23 cellular contexts compared by ENCODE assay signal in the genomic region with DNA sequence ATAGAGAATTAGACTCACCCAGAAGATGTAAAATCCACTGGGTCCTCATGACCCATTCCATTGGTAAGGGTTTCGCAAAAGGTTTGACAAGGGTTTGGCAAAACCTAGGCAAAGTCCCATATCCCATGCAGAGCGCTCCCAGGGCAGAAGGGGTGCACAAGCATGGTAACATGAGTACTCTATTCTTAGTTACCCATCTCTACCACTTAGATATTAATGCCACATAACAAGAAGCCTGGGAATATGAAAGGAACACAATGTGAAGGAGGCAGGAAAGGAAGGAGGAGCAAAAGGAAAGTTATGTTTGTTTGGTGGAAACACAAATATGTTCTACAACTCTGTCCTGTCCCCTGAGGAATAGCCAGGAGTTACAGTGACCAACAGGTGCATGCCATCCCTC.
DNase-seq lines count a peak whose midpoint lies in the region; ATAC-seq and TF ChIP-seq lines count a peak whose summit lies in the region.
"Had no signal": no experiment of that assay in that cellular context is flagged by ENCODE, and none has a peak within 500 bp of the region (broad histone marks: within the 10 kb centered on the region; RNA-seq: fewer than 3 reads in every experiment).

No MANE protein-coding gene starts in this region.

- no peak for DNase-seq in Right ventricle myocardium superior
- DNase-seq in Right ventricle myocardium inferior (ENCODE audit: missing footprints), result no peak
- no peak for DNase-seq in left ventricle myocardium superior
- no peak for DNase-seq in left ventricle myocardium inferior
- no peak for DNase-seq in left lung
- no peak for DNase-seq in cerebellar nuclear complex (lab: John Stamatoyannopoulos, UW)
- DNase-seq in G401 (ENCODE audit: low spot score), result no peak
- DNase-seq: 8988T; ACHN; BE2C; C1 segment of cervical spinal cord; CD4-positive, alpha-beta memory T cell; CD4-positive, CD25-positive, alpha-beta regulatory T cell; CD8-positive, alpha-beta memory T cell; COR-L47; DMS 273 treated with DMSO at 0.1 percent for 48 hours; DMS153; DMS53; DMS79; DND-41; EL; GF-D8 had no signal

- in situ Hi-C loops in G401 (cut with HindIII; ENCODE audit: low sequenced_read_pairs), result no loop called here

- ATAC-seq in Right ventricle myocardium superior (ENCODE audit: poor library complexity), result peak; percentile 36
- no peak for ATAC-seq in Right ventricle myocardium inferior
- ATAC-seq in left ventricle myocardium superior, result peak; percentile 65
- peak; percentile 31 for ATAC-seq in left lung

- intact Hi-C loops in Right ventricle myocardium superior (cut with DNase I) (no loop called here), Right ventricle myocardium inferior (cut with DNase I) (no loop called here), left ventricle myocardium superior (cut with micrococcal nuclease) (no loop called here), left ventricle myocardium inferior (cut with micrococcal nuclease) (no loop called here), left lung (cut with DNase I) (no loop called here)

- H3K36me3 ChIP-seq in left ventricle myocardium inferior (no peaks in the 10 kb centered on the region), left lung (no peaks in the 10 kb centered on the region)
- H3K36me3 ChIP-seq: BE2C, BLaER1 had no signal

- no peak overlapping the region for H3K27ac ChIP-seq in left ventricle myocardium inferior (replicated peaks)
- H3K27ac ChIP-seq in left lung, result no peak overlapping the region
- H3K27ac ChIP-seq: BLaER1 had no signal

- TF ChIP-seq CTCF in left ventricle myocardium inferior (IDR thresholded peaks at IDR 0.05; ENCODE audit: borderline replicate concordance), result no peak
- no peak for TF ChIP-seq CTCF in left lung (IDR thresholded peaks at IDR 0.05)

- peaks cover 28% of the 10 kb centered on the region for H3K4me1 ChIP-seq in left ventricle myocardium inferior
- H3K4me1 ChIP-seq in left lung, result no peaks in the 10 kb centered on the region
- H3K4me1 ChIP-seq: BE2C, BLaER1 had no signal

- H3K4me3 ChIP-seq in left ventricle myocardium inferior, result no peak overlapping the region
- no peak overlapping the region for H3K4me3 ChIP-seq in left lung
- H3K4me3 ChIP-seq: BLaER1 had no signal

- H3K9me3 ChIP-seq in left ventricle myocardium inferior (replicated peaks) (peaks cover 1% of the 10 kb centered on the region), left lung (peaks cover 0 to 4% of the 10 kb centered on the region in 2 donors)
- H3K9me3 ChIP-seq: BE2C, BLaER1 had no signal

- H3K27me3 ChIP-seq in left ventricle myocardium inferior (ENCODE audit: low read depth) (no peaks in the 10 kb centered on the region), left lung (no peaks in the 10 kb centered on the region)
- H3K27me3 ChIP-seq: BE2C, BLaER1 had no signal
